ENCODE assay signal across 1 cellular context in the genomic region with DNA sequence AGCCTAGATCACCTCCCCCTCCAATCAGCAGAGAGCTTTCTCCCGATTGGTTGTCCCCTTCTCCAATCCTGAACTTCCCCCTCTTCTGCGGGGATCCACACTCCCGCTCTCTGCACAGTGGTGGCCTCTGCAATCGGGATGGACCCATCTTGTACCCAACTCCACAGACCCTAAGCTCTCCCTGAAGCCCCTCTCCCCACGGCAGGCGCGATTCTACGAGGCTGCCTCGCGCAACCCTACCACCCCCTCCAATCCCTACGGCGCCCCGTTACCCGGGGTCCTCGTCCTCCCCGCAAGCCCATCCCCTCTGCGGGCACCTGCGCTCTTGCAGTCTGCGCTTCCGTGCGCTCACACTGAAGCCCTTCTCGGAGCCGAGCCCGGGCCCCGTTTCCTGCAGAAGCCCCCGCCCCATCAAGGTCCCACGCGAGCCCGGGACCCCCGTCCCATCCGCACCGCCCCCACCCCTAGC.
A peak's percentile ranks its signal among the peaks of the same experiment; 100 is the strongest.
TF ChIP-seq lines count a peak whose summit lies in the region.

No MANE protein-coding gene starts in this region.

TF ChIP-seq in A549, 52 proteins besides CTCF, POLR2A, EP300 and RAD21 (continued from another document):
- TF ChIP-seq, protein P1, sequence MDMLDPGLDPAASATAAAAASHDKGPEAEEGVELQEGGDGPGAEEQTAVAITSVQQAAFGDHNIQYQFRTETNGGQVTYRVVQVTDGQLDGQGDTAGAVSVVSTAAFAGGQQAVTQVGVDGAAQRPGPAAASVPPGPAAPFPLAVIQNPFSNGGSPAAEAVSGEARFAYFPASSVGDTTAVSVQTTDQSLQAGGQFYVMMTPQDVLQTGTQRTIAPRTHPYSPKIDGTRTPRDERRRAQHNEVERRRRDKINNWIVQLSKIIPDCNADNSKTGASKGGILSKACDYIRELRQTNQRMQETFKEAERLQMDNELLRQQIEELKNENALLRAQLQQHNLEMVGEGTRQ (IDR thresholded peaks at IDR 0.05) = no peak
- TF ChIP-seq RNF2 (IDR thresholded peaks at IDR 0.05; ENCODE audit: borderline replicate concordance, low read depth) = peak; percentile 62; the same call in 1 of the 2 replicates
- no peak for TF ChIP-seq HOXA7 (CRISPR knock-in tag; IDR thresholded peaks at IDR 0.05)
- TF ChIP-seq KDM5A (IDR thresholded peaks at IDR 0.05) = peak; percentile 53; the same call in 1 of the 2 replicates
- no peak for TF ChIP-seq HDAC2 (IDR thresholded peaks at IDR 0.05)
- no peak for TF ChIP-seq SMC3 (IDR thresholded peaks at IDR 0.05)
- TF ChIP-seq HEYL (CRISPR knock-in tag; IDR thresholded peaks at IDR 0.05) = no peak
- TF ChIP-seq, protein P2, sequence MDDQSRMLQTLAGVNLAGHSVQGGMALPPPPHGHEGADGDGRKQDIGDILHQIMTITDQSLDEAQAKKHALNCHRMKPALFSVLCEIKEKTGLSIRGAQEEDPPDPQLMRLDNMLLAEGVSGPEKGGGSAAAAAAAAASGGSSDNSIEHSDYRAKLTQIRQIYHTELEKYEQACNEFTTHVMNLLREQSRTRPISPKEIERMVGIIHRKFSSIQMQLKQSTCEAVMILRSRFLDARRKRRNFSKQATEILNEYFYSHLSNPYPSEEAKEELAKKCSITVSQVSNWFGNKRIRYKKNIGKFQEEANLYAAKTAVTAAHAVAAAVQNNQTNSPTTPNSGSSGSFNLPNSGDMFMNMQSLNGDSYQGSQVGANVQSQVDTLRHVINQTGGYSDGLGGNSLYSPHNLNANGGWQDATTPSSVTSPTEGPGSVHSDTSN (IDR thresholded peaks at IDR 0.05) = no peak
- TF ChIP-seq CEBPB (IDR thresholded peaks at IDR 0.05) = no peak
- TF ChIP-seq POLR2AphosphoS2 (conservative IDR thresholded peaks at IDR 0.05; ENCODE audit: low read length) = no peak
- no peak for TF ChIP-seq ESRRA (IDR thresholded peaks at IDR 0.05; ENCODE audit: borderline replicate concordance, low read length)
- TF ChIP-seq MAZ (IDR thresholded peaks at IDR 0.05; ENCODE audit: borderline replicate concordance, low read depth, low read length) = no peak
- no peak for TF ChIP-seq MAFK (IDR thresholded peaks at IDR 0.05; ENCODE audit: partially characterized antibody)
- TF ChIP-seq, protein P3, sequence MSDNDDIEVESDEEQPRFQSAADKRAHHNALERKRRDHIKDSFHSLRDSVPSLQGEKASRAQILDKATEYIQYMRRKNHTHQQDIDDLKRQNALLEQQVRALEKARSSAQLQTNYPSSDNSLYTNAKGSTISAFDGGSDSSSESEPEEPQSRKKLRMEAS (IDR thresholded peaks at IDR 0.05) = peak; percentile 74
- no peak for TF ChIP-seq HOXB5 (CRISPR knock-in tag; IDR thresholded peaks at IDR 0.05)
- TF ChIP-seq CBX8 (IDR thresholded peaks at IDR 0.05) = no peak
- TF ChIP-seq NR3C1 (IDR thresholded peaks at IDR 0.05) = no peak
- no peak for TF ChIP-seq ZSCAN20 (CRISPR knock-in tag; IDR thresholded peaks at IDR 0.05)
- TF ChIP-seq TFCP2L1 (CRISPR knock-in tag; IDR thresholded peaks at IDR 0.05) = 0 out of 2 replicates have a peak, but pooled peaks have one; percentile 36
- TF ChIP-seq, protein P4, sequence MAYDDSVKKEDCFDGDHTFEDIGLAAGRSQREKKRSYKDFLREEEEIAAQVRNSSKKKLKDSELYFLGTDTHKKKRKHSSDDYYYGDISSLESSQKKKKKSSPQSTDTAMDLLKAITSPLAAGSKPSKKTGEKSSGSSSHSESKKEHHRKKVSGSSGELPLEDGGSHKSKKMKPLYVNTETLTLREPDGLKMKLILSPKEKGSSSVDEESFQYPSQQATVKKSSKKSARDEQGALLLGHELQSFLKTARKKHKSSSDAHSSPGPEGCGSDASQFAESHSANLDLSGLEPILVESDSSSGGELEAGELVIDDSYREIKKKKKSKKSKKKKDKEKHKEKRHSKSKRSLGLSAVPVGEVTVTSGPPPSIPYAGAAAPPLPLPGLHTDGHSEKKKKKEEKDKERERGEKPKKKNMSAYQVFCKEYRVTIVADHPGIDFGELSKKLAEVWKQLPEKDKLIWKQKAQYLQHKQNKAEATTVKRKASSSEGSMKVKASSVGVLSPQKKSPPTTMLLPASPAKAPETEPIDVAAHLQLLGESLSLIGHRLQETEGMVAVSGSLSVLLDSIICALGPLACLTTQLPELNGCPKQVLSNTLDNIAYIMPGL (CRISPR knock-in tag; IDR thresholded peaks at IDR 0.05; ENCODE audit: borderline replicate concordance) = no peak
- no peak for TF ChIP-seq EHF (CRISPR knock-in tag; IDR thresholded peaks at IDR 0.05)
- no peak for TF ChIP-seq FOXS1 (CRISPR knock-in tag; IDR thresholded peaks at IDR 0.05)
- TF ChIP-seq TP53 (CRISPR knock-in tag; IDR thresholded peaks at IDR 0.05) = 0 out of 2 replicates have a peak, but pooled peaks have one; percentile 22
- peak in 1 of 2 experiments; percentile 44; a peak in 1 of 5 replicates for TF ChIP-seq JUN (IDR thresholded peaks at IDR 0.05)
- TF ChIP-seq RARB (CRISPR knock-in tag; IDR thresholded peaks at IDR 0.05) = no peak
- no peak for TF ChIP-seq JUNB (IDR thresholded peaks at IDR 0.05)
